In the genomic region with DNA sequence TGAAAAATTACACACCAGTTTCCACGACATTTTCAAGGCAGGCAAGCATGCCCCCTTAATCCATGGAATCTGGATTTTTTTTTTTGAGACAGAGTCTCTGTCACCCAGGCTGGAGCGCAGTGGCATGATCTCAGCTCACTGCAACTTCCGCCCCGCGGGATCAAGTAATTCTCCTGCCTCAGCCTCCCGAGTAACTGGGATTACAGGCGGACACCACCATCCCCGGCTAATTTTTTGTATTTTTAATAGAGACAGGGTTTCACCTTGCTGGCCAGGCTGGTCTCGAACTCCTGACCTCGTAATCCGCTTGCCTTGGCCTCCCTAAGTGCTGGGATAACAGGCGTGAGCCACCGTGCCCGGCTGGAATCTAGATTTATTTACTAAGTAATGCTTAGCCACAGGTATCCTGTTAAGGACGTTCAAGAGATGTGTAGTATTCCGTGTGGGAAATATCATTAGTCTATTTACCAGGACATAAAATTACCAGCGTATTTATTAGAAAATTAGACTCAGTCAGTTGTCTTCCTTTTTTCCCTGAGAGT, we compare ENCODE assay signal across 13 cellular contexts. TPM values are rescaled to one million over a fixed set of nuclear protein-coding genes. Genes with fewer than 3 reads are reported as not detected.
DNase-seq lines count a peak whose midpoint lies in the region; ATAC-seq and TF ChIP-seq lines count a peak whose summit lies in the region.
"Had no signal": no experiment of that assay in that cellular context is flagged by ENCODE, and none has a peak within 500 bp of the region (broad histone marks: within the 10 kb centered on the region; RNA-seq: fewer than 3 reads in every experiment).

No MANE protein-coding gene starts in this region.

- 0 out of 2 replicates have a peak, but pooled peaks cover 3% of the 10 kb centered on the region for H3K9me2 ChIP-seq in PC-9 (ENCODE audit: insufficient read depth)

- 82 to 92% methylated on average over 17 of the region's 17 CpGs for WGBS in esophagus squamous epithelium, 2 donors
- 78 to 88% (median 85%) methylated on average over 17 of the region's 17 CpGs for WGBS in stomach, 5 donors
- no CpG with 5 or more reads among the region's 17 CpGs for WGBS in trophoblast cell (ENCODE audit: extremely low coverage, insufficient coverage, insufficient read length)

- H2BK120ac ChIP-seq in trophoblast cell (ENCODE audit: insufficient read depth, low read length, poor library complexity) = no peak overlapping the region

- H3K18ac ChIP-seq in trophoblast cell (ENCODE audit: low read length) = no peak overlapping the region

- H3K4me3 ChIP-seq in PC-9 (no peak overlapping the region), esophagus squamous epithelium (peak overlapping the region in 3 of 4 donors; percentile 38 to 59 (median 38)), stomach (peak overlapping the region; percentile 36 to 45 (median 39)), trophoblast cell (ENCODE audit: low read depth, low read length) (no peak overlapping the region)

- no peak overlapping the region for H4K12ac ChIP-seq in trophoblast cell (ENCODE audit: low read depth, low read length)

- peaks cover 15% of the 10 kb centered on the region for H3K9me3 Mint-ChIP-seq in activated CD4-positive, alpha-beta T cell treated with anti-CD3 and anti-CD28 coated beads, Interleukin-2, amount 10 ng/mL, durations not matched to agents 7 days and 5 days

- no peak overlapping the region for H2AK5ac ChIP-seq in trophoblast cell (ENCODE audit: low read length)

- no peak overlapping the region for H4K91ac ChIP-seq in trophoblast cell (ENCODE audit: low read depth, low read length)

- CTCF ChIA-PET in activated CD4-positive, alpha-beta T cell treated with anti-CD3 and anti-CD28 coated beads, Interleukin-2, amount 10 ng/mL, durations not matched to agents 7 days and 5 days (lab: Charles Lee) = interaction anchor here (1.5 to 1.6 kb wide), 2 partner anchors 12 to 34 kb away, joined by 3 read pairs; no protein-coding TSS in a partner anchor
- CTCF ChIA-PET in PC-9 (lab: Charles Lee) = no interaction called here

- no peak overlapping the region for H3K27ac ChIP-seq in PC-9
- peak overlapping the region in 2 of 4 donors; percentile 77 for H3K27ac ChIP-seq in esophagus squamous epithelium
- peak overlapping the region in 1 of 5 donors; percentile 37 for H3K27ac ChIP-seq in stomach
- H3K27ac ChIP-seq in trophoblast cell (ENCODE audit: low read depth, low read length) = no peak overlapping the region

- H3K23ac ChIP-seq in trophoblast cell (ENCODE audit: low read length) = no peak overlapping the region

- H4K20me1 ChIP-seq in PC-9 (ENCODE audit: insufficient read depth) = no peaks in the 10 kb centered on the region

- H3K9me3 ChIP-seq in PC-9 (ENCODE audit: insufficient read depth, low read depth) (peaks cover 3% of the 10 kb centered on the region; the same call in 1 of the 2 replicates), esophagus squamous epithelium (no peaks in the 10 kb centered on the region), stomach (peaks cover 0 to 12% (median 0%) of the 10 kb centered on the region in 4 donors), trophoblast cell (ENCODE audit: insufficient read depth, low read depth, low read length) (peaks cover 3% of the 10 kb centered on the region)

- H3K4ac ChIP-seq in trophoblast cell (ENCODE audit: low read depth, low read length) = no peak overlapping the region

- TF ChIP-seq CTCF in PC-9 (conservative IDR thresholded peaks at IDR 0.05) (no peak), esophagus squamous epithelium (IDR thresholded peaks at IDR 0.05) (no peak), stomach (IDR thresholded peaks at IDR 0.05) (no peak)

- peak overlapping the region; percentile 89 for H3K27ac Mint-ChIP-seq in activated CD4-positive, alpha-beta T cell treated with anti-CD3 and anti-CD28 coated beads, Interleukin-2, amount 10 ng/mL, durations not matched to agents 7 days and 5 days

- peak overlapping the region; percentile 96 for H3K4me3 Mint-ChIP-seq in activated CD4-positive, alpha-beta T cell treated with anti-CD3 and anti-CD28 coated beads, Interleukin-2, amount 10 ng/mL, durations not matched to agents 7 days and 5 days

- H3K36me3 Mint-ChIP-seq in activated CD4-positive, alpha-beta T cell treated with anti-CD3 and anti-CD28 coated beads, Interleukin-2, amount 10 ng/mL, durations not matched to agents 7 days and 5 days (ENCODE audit: low read depth) = peaks cover 72% of the 10 kb centered on the region

- intact Hi-C loops in PC-9 (cut with micrococcal nuclease; ENCODE audit: unreplicated experiment) = no loop called here
- intact Hi-C loops in esophagus squamous epithelium (cut with DNase I) = no loop called here
- intact Hi-C loops in stomach (cut with DNase I; ENCODE audit: low total_unique reads) = no loop called here

- no peaks in the 10 kb centered on the region for H3F3A ChIP-seq in PC-9 (ENCODE audit: insufficient read depth, low read depth)

- no peak overlapping the region for H3K14ac ChIP-seq in trophoblast cell (ENCODE audit: low read length)

- H2AFZ ChIP-seq in PC-9 = 0 out of 2 replicates have a peak overlapping the region, but pooled peaks have one; percentile 57
- no peak overlapping the region for H2AFZ ChIP-seq in trophoblast cell (ENCODE audit: insufficient read depth, low read length, poor library complexity)

- TF ChIP-seq POLR2A in esophagus squamous epithelium (IDR thresholded peaks at IDR 0.05) = no peak
- TF ChIP-seq POLR2A in stomach (IDR thresholded peaks at IDR 0.05) = no peak

- peaks cover 54% of the 10 kb centered on the region for H3K4me1 Mint-ChIP-seq in activated CD4-positive, alpha-beta T cell treated with anti-CD3 and anti-CD28 coated beads, Interleukin-2, amount 10 ng/mL, durations not matched to agents 7 days and 5 days

- DNase-seq in activated CD4-positive, alpha-beta T cell treated with anti-CD3 and anti-CD28 coated beads, Interleukin-2, amount 10 ng/mL, durations not matched to agents 7 days and 5 days = no peak
- no peak for DNase-seq in activated CD4-positive, alpha-beta T cell treated with anti-CD3 and anti-CD28 coated beads for 48 hours
- DNase-seq in PC-9 (no peak), esophagus squamous epithelium (lab: John Stamatoyannopoulos, UW) (no peak), stomach (no peak), trophoblast cell (no peak), NCI-H2081 treated with DMSO at 0.1 percent for 48 hours (lab: John Stamatoyannopoulos, UW) (no peak)
- DNase-seq: ACHN; activated CD4-positive, alpha-beta T cell treated with anti-CD3 and anti-CD28 coated beads for 1 hour; GOT3; NCI-H526; SIG-M5 had no signal

- H4K8ac ChIP-seq in trophoblast cell (ENCODE audit: low read depth, low read length) = no peak overlapping the region

- no TSS peak for BruUV-seq in PC-9 (replicated peaks; lab: Mats Ljungman, UMichigan)

- no peaks in the 10 kb centered on the region for H3K79me1 ChIP-seq in trophoblast cell (ENCODE audit: low read length)

- ATAC-seq in GM19463 (IDR thresholded peaks at IDR 0.05; ENCODE audit: unreplicated experiment) = no peak

- no peak overlapping the region for H2BK12ac ChIP-seq in trophoblast cell (ENCODE audit: low read length)

- no peaks in the 10 kb centered on the region for H3K27me3 ChIP-seq in PC-9 (ENCODE audit: insufficient read depth, low read depth)
- no peaks in the 10 kb centered on the region for H3K27me3 ChIP-seq in esophagus squamous epithelium
- no peaks in the 10 kb centered on the region for H3K27me3 ChIP-seq in stomach
- H3K27me3 ChIP-seq in trophoblast cell (ENCODE audit: insufficient read depth, low read length) = no peaks in the 10 kb centered on the region

- no peak for TF ChIP-seq EP300 in stomach (IDR thresholded peaks at IDR 0.05)

- H3K4me2 ChIP-seq in PC-9 = no peak overlapping the region
- H3K4me2 ChIP-seq in trophoblast cell (ENCODE audit: low read length) = no peak overlapping the region

- POLR2A ChIA-PET in activated CD4-positive, alpha-beta T cell treated with anti-CD3 and anti-CD28 coated beads, Interleukin-2, amount 10 ng/mL, durations not matched to agents 7 days and 5 days (lab: Charles Lee) = interaction anchor here (1.5 kb wide), 1 partner anchor 32 kb away, joined by 11 read pairs; the partner anchor contains the start of gene IFI44L
- POLR2A ChIA-PET in PC-9 (lab: Charles Lee; ENCODE audit: unreplicated experiment) = no interaction called here

- H3K4me1 ChIP-seq in PC-9 (replicated peaks; ENCODE audit: insufficient read depth) = no peaks in the 10 kb centered on the region
- peaks cover 0 to 46% (median 4%) of the 10 kb centered on the region in 3 donors for H3K4me1 ChIP-seq in esophagus squamous epithelium
- peaks cover 0 to 47% (median 25%) of the 10 kb centered on the region in 4 donors for H3K4me1 ChIP-seq in stomach
- H3K4me1 ChIP-seq in trophoblast cell (ENCODE audit: control insufficient read depth in 1 of 2, insufficient read depth in 2 of 2, low read length in 2 of 2) = no peaks in the 10 kb centered on the region

- no peaks in the 10 kb centered on the region for H3K79me2 ChIP-seq in PC-9 (ENCODE audit: low read depth)
- H3K79me2 ChIP-seq in trophoblast cell (ENCODE audit: control insufficient read depth, insufficient read depth, low read length, poor library complexity) = no peaks in the 10 kb centered on the region

- H3K36me3 ChIP-seq in PC-9 (ENCODE audit: low read depth) (no peaks in the 10 kb centered on the region), esophagus squamous epithelium (peaks cover 0 to 19% (median 0%) of the 10 kb centered on the region in 3 donors), stomach (peaks cover 0 to 22% (median 12%) of the 10 kb centered on the region in 4 donors), trophoblast cell (ENCODE audit: control insufficient read depth in 1 of 2, insufficient read depth in 2 of 2, low read length in 2 of 2) (no peaks in the 10 kb centered on the region)

- no peak overlapping the region for H2BK5ac ChIP-seq in trophoblast cell (ENCODE audit: low read depth, low read length, poor library complexity)

- no peaks in the 10 kb centered on the region for H3K27me3 Mint-ChIP-seq in activated CD4-positive, alpha-beta T cell treated with anti-CD3 and anti-CD28 coated beads, Interleukin-2, amount 10 ng/mL, durations not matched to agents 7 days and 5 days

- H3K9ac ChIP-seq in trophoblast cell (ENCODE audit: low read length) = no peak overlapping the region

RNA-seq across cellular contexts. Expression of gene IFI44, which starts 2.5 kb away (rescaled TPM):
- total RNA-seq in activated CD4-positive, alpha-beta T cell treated with anti-CD3 and anti-CD28 coated beads, Interleukin-2, amount 10 ng/mL, durations not matched to agents 7 days and 5 days = 100 to 1,000 TPM; 187 to 190 TPM
- total RNA-seq in PC-9 (2021) = 4.3 and 4.8 TPM in 2 replicates
- 10 to 100 TPM in 2 of 4 donors, 1 to 10 TPM in 2; 3.1 to 33.0 (median 7.6) TPM for total RNA-seq in esophagus squamous epithelium
- 10 to 100 TPM in 4 of 5 donors, not detected in 1; 14.3 to 62.2 (median 21.8) TPM for total RNA-seq in stomach
- polyA plus RNA-seq in stomach = 10 to 100 TPM; 17.8 to 27.4 (median 23.8) TPM
- polyA plus RNA-seq in trophoblast cell (2013) = not detected in 2 replicates

RNA-seq across cellular contexts. Expression of gene IFI44L, which starts 31.8 kb away (rescaled TPM):
- 100 to 1,000 TPM; 358 to 374 TPM for total RNA-seq in activated CD4-positive, alpha-beta T cell treated with anti-CD3 and anti-CD28 coated beads, Interleukin-2, amount 10 ng/mL, durations not matched to agents 7 days and 5 days
- total RNA-seq in PC-9 (2021) (0.40 and 0.70 TPM in 2 replicates), esophagus squamous epithelium (10 to 100 TPM in 1 of 4 donors, 1 to 10 TPM in 2, under 1 TPM in 1; 0.11 to 13.6 (median 4.4) TPM), stomach (10 to 100 TPM in 1 of 5 donors, 1 to 10 TPM in 3, under 1 TPM in 1; 0.29 to 27.4 (median 7.0) TPM)
- 1 to 10 TPM; 2.9 to 6.9 (median 4.9) TPM for polyA plus RNA-seq in stomach
- not detected in 2 replicates for polyA plus RNA-seq in trophoblast cell (2013)

Comparison
In these comparisons a context has a peak if more than half of its experiments do, and no peak if none do; other contexts are left out.
1. H3K4me3 ChIP-seq: peak in esophagus squamous epithelium (3 of 4) and stomach (4 of 4); none in PC-9 (single experiment) and trophoblast cell (single experiment).
2. RNA of gene IFI44L, which starts 31.8 kb away (total RNA-seq): 358 to 374 TPM in activated CD4-positive, alpha-beta T cell treated with anti-CD3 and anti-CD28 coated beads, Interleukin-2, amount 10 ng/mL, durations not matched to agents 7 days and 5 days; 0.11 to 13.6 TPM in esophagus squamous epithelium, 0.29 to 27.4 TPM in stomach and 0.40 to 0.70 TPM in PC-9; every median in the first group is over 10 times any median in the second.